Comparison of ENCODE assay signal across 1 cellular context in genomic region chr10:61139230-61139928, GRCh38.
TF ChIP-seq lines count a peak whose summit lies in the region.

No MANE protein-coding gene starts in this region.

TF ChIP-seq in endothelial cell of umbilical vein, 7 proteins besides CTCF, POLR2A, EP300 and RAD21 (continued from another document):
- TF ChIP-seq MAX (IDR thresholded peaks at IDR 0.05; ENCODE audit: insufficient read depth, insufficient read length): no peak
- no peak for TF ChIP-seq FOS (IDR thresholded peaks at IDR 0.05; ENCODE audit: borderline replicate concordance, insufficient read depth, low read length)
